In genomic region chr1:199170711-199171110, GRCh38 we compare ENCODE assay signal across 31 cellular contexts.
"Had no signal": no experiment of that assay in that cellular context is flagged by ENCODE, and none has a peak within 500 bp of the region (broad histone marks: within the 10 kb centered on the region; RNA-seq: fewer than 3 reads in every experiment).

No MANE protein-coding gene starts in this region.

- H3K36me3 ChIP-seq: cardiac muscle cell, heart left ventricle, left lung, pancreas, prostate gland, thoracic aorta, uterus had no signal

- H3K4me1 ChIP-seq: left lung, pancreas, prostate gland, uterus had no signal

- DNase-seq: activated CD4-positive, alpha-beta memory T cell treated with anti-CD3 and anti-CD28 coated beads, Interleukin-2, amount 10 ng/mL, durations not matched to agents 7 days and 5 days; activated CD4-positive, alpha-beta T cell treated with anti-CD3 and anti-CD28 coated beads, Interleukin-2, amount 10 ng/mL, durations not matched to agents 24 days and 14 days; activated CD4-positive, CD25-positive, alpha-beta regulatory T cell treated with anti-CD3 and anti-CD28 coated beads, Interleukin-2, amount 50 U/mL, for 72 hours; activated CD8-positive, alpha-beta memory T cell treated with anti-CD3 and anti-CD28 coated beads, Interleukin-2, amount 50 U/mL, for 48 hours; activated gamma-delta T cell treated with Interleukin-2 at 50 U/mL for 16 hours; activated naive CD8-positive, alpha-beta T cell treated with anti-CD3 and anti-CD28 coated beads, Interleukin-2, amount 50 U/mL, for 24 hours; activated T-cell treated with anti-CD3 and anti-CD28 coated beads, Interleukin-2, amount 50 U/mL, for 24 hours; amygdala; cortex of kidney; effector memory CD8-positive, alpha-beta T cell; heart left ventricle; hypothalamus; kidney glomerular epithelial cell; left lung; pancreas; retina; small intestine; stimulated activated CD4-positive, alpha-beta T cell treated with anti-CD3 and anti-CD28 coated beads, Interleukin-4, amount 100 ng/mL, for 24 hours; T-helper 2 cell; uterus had no signal

- H3K27ac ChIP-seq: cardiac muscle cell, heart left ventricle, left lung, pancreas, prostate gland, thoracic aorta, uterus had no signal

- H3K9me3 ChIP-seq: heart left ventricle, left lung, pancreas, prostate gland, thoracic aorta, uterus had no signal

- H3K9me3 Mint-ChIP-seq: activated CD4-positive, alpha-beta memory T cell treated with anti-CD3 and anti-CD28 coated beads, Interleukin-2, amount 10 ng/mL, durations not matched to agents 7 days and 5 days; activated naive CD4-positive, alpha-beta T cell treated with anti-CD3 and anti-CD28 coated beads, Interleukin-2, amount 50 U/mL, for 24 hours; activated naive CD8-positive, alpha-beta T cell treated with anti-CD3 and anti-CD28 coated beads, Interleukin-2, amount 50 U/mL, for 24 hours; activated T-cell treated with anti-CD3 and anti-CD28 coated beads, Interleukin-2, amount 50 U/mL, for 24 hours; activated T-helper 17 cell treated with anti-CD3 and anti-CD28 coated beads, Interleukin-2, amount 50 U/mL, for 72 hours; effector memory CD8-positive, alpha-beta T cell; stimulated activated effector memory CD8-positive, alpha-beta T cell treated with anti-CD3 and anti-CD28 coated beads, Interleukin-12 subunit alpha, Interleukin-12 subunit beta, amount 100 ng/mL, for 72 hours; stimulated activated naive CD8-positive, alpha-beta T cell treated with anti-CD3 and anti-CD28 coated beads, Interleukin-15, Interleukin-2, amounts not matched to agents 100 ng/mL and 50 ng/mL, for 24 hours had no signal

- H3K27me3 Mint-ChIP-seq: activated naive CD4-positive, alpha-beta T cell treated with anti-CD3 and anti-CD28 coated beads, Interleukin-2, amount 50 U/mL, for 24 hours; activated naive CD8-positive, alpha-beta T cell treated with anti-CD3 and anti-CD28 coated beads, Interleukin-2, amount 50 U/mL, for 24 hours; activated T-helper 17 cell treated with anti-CD3 and anti-CD28 coated beads, Interleukin-2, amount 50 U/mL, for 72 hours; effector memory CD8-positive, alpha-beta T cell; stimulated activated naive CD8-positive, alpha-beta T cell treated with anti-CD3 and anti-CD28 coated beads, Interleukin-15, Interleukin-2, amounts not matched to agents 100 ng/mL and 50 ng/mL, for 24 hours; type B pancreatic cell had no signal

- H3K36me3 Mint-ChIP-seq: activated naive CD4-positive, alpha-beta T cell treated with anti-CD3 and anti-CD28 coated beads, Interleukin-2, amount 50 U/mL, for 24 hours; stimulated activated effector memory CD8-positive, alpha-beta T cell treated with anti-CD3 and anti-CD28 coated beads, Interleukin-12 subunit alpha, Interleukin-12 subunit beta, amount 100 ng/mL, for 72 hours; type B pancreatic cell had no signal

- H3K27me3 ChIP-seq: cardiac muscle cell, heart left ventricle, left lung, pancreas, uterus had no signal

- H3K4me3 Mint-ChIP-seq: activated CD4-positive, alpha-beta memory T cell treated with anti-CD3 and anti-CD28 coated beads, Interleukin-2, amount 10 ng/mL, durations not matched to agents 7 days and 5 days; activated CD4-positive, alpha-beta T cell treated with anti-CD3 and anti-CD28 coated beads, Interleukin-2, amount 10 ng/mL, durations not matched to agents 24 days and 14 days; activated naive CD4-positive, alpha-beta T cell treated with anti-CD3 and anti-CD28 coated beads, Interleukin-2, amount 50 U/mL, for 24 hours; activated naive CD8-positive, alpha-beta T cell treated with anti-CD3 and anti-CD28 coated beads, Interleukin-2, amount 50 U/mL, for 24 hours; activated T-cell treated with anti-CD3 and anti-CD28 coated beads, Interleukin-2, amount 50 U/mL, for 24 hours; activated T-helper 17 cell treated with anti-CD3 and anti-CD28 coated beads, Interleukin-2, amount 50 U/mL, for 72 hours; stimulated activated effector memory CD8-positive, alpha-beta T cell treated with anti-CD3 and anti-CD28 coated beads, Interleukin-12 subunit alpha, Interleukin-12 subunit beta, amount 100 ng/mL, for 72 hours; stimulated activated naive CD8-positive, alpha-beta T cell treated with anti-CD3 and anti-CD28 coated beads, Interleukin-15, Interleukin-2, amounts not matched to agents 100 ng/mL and 50 ng/mL, for 24 hours; type B pancreatic cell had no signal

- H3K27ac Mint-ChIP-seq: activated CD4-positive, alpha-beta memory T cell treated with anti-CD3 and anti-CD28 coated beads, Interleukin-2, amount 10 ng/mL, durations not matched to agents 7 days and 5 days; activated CD4-positive, alpha-beta T cell treated with anti-CD3 and anti-CD28 coated beads, Interleukin-2, amount 10 ng/mL, durations not matched to agents 24 days and 14 days; activated naive CD4-positive, alpha-beta T cell treated with anti-CD3 and anti-CD28 coated beads, Interleukin-2, amount 50 U/mL, for 24 hours; activated naive CD8-positive, alpha-beta T cell treated with anti-CD3 and anti-CD28 coated beads, Interleukin-2, amount 50 U/mL, for 24 hours; activated T-cell treated with anti-CD3 and anti-CD28 coated beads, Interleukin-2, amount 50 U/mL, for 24 hours; activated T-helper 17 cell treated with anti-CD3 and anti-CD28 coated beads, Interleukin-2, amount 50 U/mL, for 72 hours; stimulated activated effector memory CD8-positive, alpha-beta T cell treated with anti-CD3 and anti-CD28 coated beads, Interleukin-12 subunit alpha, Interleukin-12 subunit beta, amount 100 ng/mL, for 72 hours; stimulated activated naive CD8-positive, alpha-beta T cell treated with anti-CD3 and anti-CD28 coated beads, Interleukin-15, Interleukin-2, amounts not matched to agents 100 ng/mL and 50 ng/mL, for 24 hours; type B pancreatic cell had no signal

- H3K4me3 ChIP-seq: cardiac muscle cell, heart left ventricle, left lung, lung, pancreas, prostate gland, thoracic aorta, uterus had no signal

- ATAC-seq: activated naive CD8-positive, alpha-beta T cell treated with anti-CD3 and anti-CD28 coated beads, Interleukin-2, amount 50 U/mL, for 24 hours; activated T-helper 17 cell treated with anti-CD3 and anti-CD28 coated beads, Interleukin-2, amount 50 U/mL, for 72 hours; effector memory CD8-positive, alpha-beta T cell; esophagus mucosa; heart left ventricle; left lung; pancreas; sciatic nerve; stimulated activated effector memory CD8-positive, alpha-beta T cell treated with anti-CD3 and anti-CD28 coated beads, Interleukin-12 subunit alpha, Interleukin-12 subunit beta, amount 100 ng/mL, for 72 hours had no signal
